ENCODE assay signal across 15 cellular contexts in the genomic region with DNA sequence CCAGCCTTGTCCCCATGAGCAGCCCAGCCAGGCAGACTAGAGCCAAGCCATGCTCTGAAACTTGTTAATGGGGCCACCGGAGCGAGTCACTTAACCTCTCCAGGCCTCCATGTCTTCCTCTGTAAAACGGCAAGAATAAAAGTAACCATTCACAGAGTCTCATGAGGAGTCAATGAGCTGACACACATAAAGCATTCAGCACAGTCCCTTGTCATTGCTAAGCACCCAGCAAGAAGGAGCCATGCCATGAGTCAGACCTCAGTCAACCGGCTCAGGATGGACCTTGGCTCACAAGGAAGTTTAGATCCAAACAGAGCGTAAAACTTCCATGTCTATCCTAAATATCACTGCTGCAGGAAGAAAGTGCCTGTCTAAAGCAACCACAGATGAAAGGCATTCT. TPM values are rescaled to one million over a fixed set of nuclear protein-coding genes. Genes with fewer than 3 reads are reported as not detected.
DNase-seq lines count a peak whose midpoint lies in the region; ATAC-seq and TF ChIP-seq lines count a peak whose summit lies in the region.
"Had no signal": no experiment of that assay in that cellular context is flagged by ENCODE, and none has a peak within 500 bp of the region (broad histone marks: within the 10 kb centered on the region; RNA-seq: fewer than 3 reads in every experiment).

No MANE protein-coding gene starts in this region.

- H3K4me1 Mint-ChIP-seq in activated naive CD8-positive, alpha-beta T cell treated with anti-CD3 and anti-CD28 coated beads for 36 hours: peaks cover 5% of the 10 kb centered on the region

- H3K4me3 ChIP-seq in A673 (ENCODE audit: low read depth, low read length, poor library complexity, severe bottlenecking): no peak overlapping the region
- H3K4me3 ChIP-seq: BLaER1, gastroesophageal sphincter had no signal

- no peaks in the 10 kb centered on the region for H3K9me3 Mint-ChIP-seq in activated naive CD8-positive, alpha-beta T cell treated with anti-CD3 and anti-CD28 coated beads for 36 hours
- H3K9me3 Mint-ChIP-seq: activated CD4-positive, alpha-beta T cell treated with anti-CD3 and anti-CD28 coated beads, Interleukin-2, amount 10 ng/mL, durations not matched to agents 7 days and 5 days had no signal

- intact Hi-C loops in A673 (cut with micrococcal nuclease; ENCODE audit: unreplicated experiment): no loop called here

- POLR2A ChIA-PET in A673 (lab: Charles Lee; ENCODE audit: low non-redundant PET): no interaction called here

- no peak overlapping the region for H3K4me3 Mint-ChIP-seq in activated naive CD8-positive, alpha-beta T cell treated with anti-CD3 and anti-CD28 coated beads for 36 hours
- H3K4me3 Mint-ChIP-seq: activated CD4-positive, alpha-beta T cell treated with anti-CD3 and anti-CD28 coated beads, Interleukin-2, amount 10 ng/mL, durations not matched to agents 7 days and 5 days had no signal

- H3K4me1 ChIP-seq in A673 (ENCODE audit: insufficient read depth, low read length, poor library complexity, severe bottlenecking): no peaks in the 10 kb centered on the region

- H3K27me3 Mint-ChIP-seq in activated naive CD8-positive, alpha-beta T cell treated with anti-CD3 and anti-CD28 coated beads for 36 hours: no peaks in the 10 kb centered on the region
- H3K27me3 Mint-ChIP-seq: activated CD4-positive, alpha-beta T cell treated with anti-CD3 and anti-CD28 coated beads, Interleukin-2, amount 10 ng/mL, durations not matched to agents 7 days and 5 days had no signal

- CTCF ChIA-PET in A673 (lab: Charles Lee): no interaction called here

- no peak for ATAC-seq in HG02678 (IDR thresholded peaks at IDR 0.05; ENCODE audit: unreplicated experiment)
- ATAC-seq: gastroesophageal sphincter had no signal

- no peaks in the 10 kb centered on the region for H3K9me3 ChIP-seq in A673 (ENCODE audit: low read depth, low read length, poor library complexity, severe bottlenecking)
- H3K9me3 ChIP-seq: BLaER1, gastroesophageal sphincter had no signal

- H3K36me3 ChIP-seq in A673 (ENCODE audit: insufficient read depth, low read length, poor library complexity, severe bottlenecking): peaks cover 98% of the 10 kb centered on the region

- DNase-seq in ACHN (peak; percentile 95), GM04504 (ENCODE audit: low read depth) (peak; percentile 56), iris pigment epithelial cell (ENCODE audit: low read depth) (peak; percentile 41), A673 (ENCODE audit: low spot score) (no peak), NCI-H187 treated with DMSO at 0.1 percent for 48 hours (lab: John Stamatoyannopoulos, UW) (no peak)
- DNase-seq in activated naive CD8-positive, alpha-beta T cell treated with anti-CD3 and anti-CD28 coated beads for 36 hours: no peak
- DNase-seq in activated effector memory CD4-positive, alpha-beta T cell treated with anti-CD3 and anti-CD28 coated beads, Interleukin-2, amount 50 U/mL, for 16 hours: no peak
- DNase-seq: activated CD4-positive, alpha-beta T cell treated with anti-CD3 and anti-CD28 coated beads, Interleukin-2, amount 10 ng/mL, durations not matched to agents 7 days and 5 days; DMS79; effector CD4-positive, alpha-beta T cell; NCI-H1930; NCI-H526 treated with DMSO at 0.1 percent for 48 hours had no signal

- BruUV-seq in A673 (replicated peaks; lab: Mats Ljungman, UMichigan): no TSS peak

- no peak overlapping the region for H3K27ac ChIP-seq in A673 (ENCODE audit: low read depth, low read length, poor library complexity, severe bottlenecking)
- H3K27ac ChIP-seq: BLaER1, gastroesophageal sphincter had no signal

- in situ Hi-C loops in ACHN (cut with HindIII; ENCODE audit: low pct_ligation_motif_present, low pct_unique_long_range_greater_than_20kb, low sequenced_read_pairs): no loop called here

- no peak for TF ChIP-seq CTCF in A673 (conservative IDR thresholded peaks at IDR 0.05; ENCODE audit: low read depth, low read length)

- H3K27ac Mint-ChIP-seq in activated naive CD8-positive, alpha-beta T cell treated with anti-CD3 and anti-CD28 coated beads for 36 hours: peak overlapping the region; percentile 42
- H3K27ac Mint-ChIP-seq: activated CD4-positive, alpha-beta T cell treated with anti-CD3 and anti-CD28 coated beads, Interleukin-2, amount 10 ng/mL, durations not matched to agents 7 days and 5 days had no signal

- no peaks in the 10 kb centered on the region for H3K27me3 ChIP-seq in A673 (replicated peaks; ENCODE audit: insufficient read depth, low read depth, low read length, poor library complexity)
- H3K27me3 ChIP-seq: BLaER1, gastroesophageal sphincter had no signal

- peaks cover 21% of the 10 kb centered on the region for H3K36me3 Mint-ChIP-seq in activated naive CD8-positive, alpha-beta T cell treated with anti-CD3 and anti-CD28 coated beads for 36 hours

RNA-seq across cellular contexts. Expression of gene FICD, which starts 10.6 kb away (rescaled TPM):
- total RNA-seq in activated naive CD8-positive, alpha-beta T cell treated with anti-CD3 and anti-CD28 coated beads for 36 hours: 1 to 10 TPM; 4.2 to 4.3 TPM
- total RNA-seq in A673 (2021): 3.6 and 4.1 TPM in 2 replicates

RNA-seq across cellular contexts. Expression of gene SART3, which starts 35.3 kb away (rescaled TPM):
- total RNA-seq in activated naive CD8-positive, alpha-beta T cell treated with anti-CD3 and anti-CD28 coated beads for 36 hours: 10 to 100 TPM; 78.7 to 80.9 TPM
- 93.8 and 99.3 TPM in 2 replicates for total RNA-seq in A673 (2021)

RNA-seq across cellular contexts. Expression of gene ISCU, which starts 36.7 kb away (rescaled TPM):
- 10 to 100 TPM; 69.5 TPM for total RNA-seq in activated naive CD8-positive, alpha-beta T cell treated with anti-CD3 and anti-CD28 coated beads for 36 hours
- total RNA-seq in A673 (2021): 73.4 and 79.3 TPM in 2 replicates

Comparison
In these comparisons a context has a peak if more than half of its experiments do, and no peak if none do; other contexts are left out.
1. DNase-seq: peak in ACHN (single experiment), GM04504 (single experiment) and iris pigment epithelial cell (single experiment); none in activated naive CD8-positive, alpha-beta T cell treated with anti-CD3 and anti-CD28 coated beads for 36 hours (single experiment), A673 (single experiment), activated effector memory CD4-positive, alpha-beta T cell treated with anti-CD3 and anti-CD28 coated beads, Interleukin-2, amount 50 U/mL, for 16 hours (single experiment) and NCI-H187 treated with DMSO at 0.1 percent for 48 hours (single experiment).